Comparison of ENCODE assay signal across 8 cellular contexts in the genomic region with DNA sequence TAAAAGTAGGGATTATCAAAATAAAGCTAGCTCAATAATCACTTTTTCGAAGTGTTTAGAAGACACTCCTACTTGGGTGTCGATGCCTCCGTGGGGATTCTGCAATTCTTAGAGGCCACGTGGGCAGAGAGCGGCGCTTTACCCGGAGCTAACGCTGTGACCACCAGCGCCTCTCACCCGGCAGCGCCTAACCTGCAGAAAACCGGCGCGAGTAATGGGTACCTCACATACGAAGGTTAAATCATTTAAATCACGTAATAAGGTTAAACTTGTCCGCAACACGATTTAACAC. TPM values are rescaled to one million over a fixed set of nuclear protein-coding genes. Genes with fewer than 3 reads are reported as not detected.
DNase-seq lines count a peak whose midpoint lies in the region; ATAC-seq lines count a peak whose summit lies in the region.

No MANE protein-coding gene starts in this region.

- H3K27me3 Mint-ChIP-seq in naive thymus-derived CD8-positive, alpha-beta T cell: no peaks in the 10 kb centered on the region

- peak overlapping the region; percentile 95 to 100 (median 100) for H3K4me3 Mint-ChIP-seq in naive thymus-derived CD8-positive, alpha-beta T cell

- no peaks in the 10 kb centered on the region for H3K9me3 ChIP-seq in BLaER1
- no peaks in the 10 kb centered on the region for H3K9me3 ChIP-seq in stomach smooth muscle (ENCODE audit: control insufficient read depth in 2 of 2, low read length in 2 of 2)

- POLR2A ChIA-PET in naive thymus-derived CD8-positive, alpha-beta T cell (lab: Charles Lee): interaction anchor here (1.0 to 5.3 kb wide), 13 partner anchors 10 to 1327 kb away, joined by 3 to 118 read pairs (median 7); a partner anchor contains a TSS

- H3K4me1 ChIP-seq in BLaER1 (peaks cover 60% of the 10 kb centered on the region), stomach smooth muscle (ENCODE audit: control insufficient read depth, insufficient read depth, low read length) (peaks cover 32% of the 10 kb centered on the region)

- DNase-seq in NOMO-1 treated with dmso at 0.1 percent for 144 hours (lab: John Stamatoyannopoulos, UW; ENCODE audit: unreplicated experiment): peak; percentile 27
- peak; percentile 52 for DNase-seq in activated T-cell treated with anti-CD3 and anti-CD28 coated beads for 48 hours (ENCODE audit: low read depth)
- DNase-seq in naive thymus-derived CD8-positive, alpha-beta T cell: peak in 9 of 10 donors; percentile 37 to 77 (median 56)

- peak overlapping the region; percentile 86 for H3K4me3 ChIP-seq in BLaER1
- peak overlapping the region; percentile 85 to 98 for H3K4me3 ChIP-seq in stomach smooth muscle (ENCODE audit: low read length in 2 of 2)

- peak overlapping the region; percentile 99 for H3K9ac ChIP-seq in BLaER1
- H3K9ac ChIP-seq in stomach smooth muscle (ENCODE audit: low read length in 2 of 2): peak overlapping the region; percentile 86 to 99

- H3K36me3 Mint-ChIP-seq in naive thymus-derived CD8-positive, alpha-beta T cell: peaks cover 0 to 55% (median 34%) of the 10 kb centered on the region in 3 donors

- peak overlapping the region; percentile 89 for H3K4me2 ChIP-seq in BLaER1

- peaks cover 58% of the 10 kb centered on the region for H4K20me1 ChIP-seq in BLaER1

- peaks cover 24 to 74% (median 71%) of the 10 kb centered on the region in 4 donors for H3K4me1 Mint-ChIP-seq in naive thymus-derived CD8-positive, alpha-beta T cell

- H3K27me3 ChIP-seq in BLaER1 (no peaks in the 10 kb centered on the region), stomach smooth muscle (ENCODE audit: control insufficient read depth in 1 of 2, insufficient read depth in 2 of 2, low read length in 2 of 2) (no peaks in the 10 kb centered on the region)

- H3K27ac Mint-ChIP-seq in naive thymus-derived CD8-positive, alpha-beta T cell: peak overlapping the region; percentile 99 to 100 (median 99)

- peak overlapping the region; percentile 99 for H3K27ac ChIP-seq in BLaER1
- H3K27ac ChIP-seq in stomach smooth muscle (ENCODE audit: low read length): peak overlapping the region; percentile 97

- no peaks in the 10 kb centered on the region for H3K9me3 Mint-ChIP-seq in naive thymus-derived CD8-positive, alpha-beta T cell

- H3K36me3 ChIP-seq in BLaER1: peaks cover 45% of the 10 kb centered on the region
- H3K36me3 ChIP-seq in stomach smooth muscle (ENCODE audit: control insufficient read depth in 2 of 2, insufficient read depth in 2 of 2, low read length in 2 of 2): peaks cover 8 to 18% of the 10 kb centered on the region in 2 donors

- ATAC-seq in GM19324 (IDR thresholded peaks at IDR 0.05; ENCODE audit: low FRiP score, unreplicated experiment): peak; percentile 44
- ATAC-seq in HG03469 (IDR thresholded peaks at IDR 0.05; ENCODE audit: unreplicated experiment): peak; percentile 18
- ATAC-seq in esophagus mucosa: peak; percentile 60
- ATAC-seq in naive thymus-derived CD8-positive, alpha-beta T cell: peak; percentile 50 to 59

RNA-seq across cellular contexts. Expression of a gene that starts 0.5 kb away (rescaled TPM):
- total RNA-seq in esophagus mucosa: 70.3 TPM
- 100 to 1,000 TPM; 210 to 215 TPM for total RNA-seq in naive thymus-derived CD8-positive, alpha-beta T cell
- polyA plus RNA-seq in naive thymus-derived CD8-positive, alpha-beta T cell: 10 to 100 TPM; 22.3 to 25.3 (median 22.4) TPM

RNA-seq across cellular contexts. Expression of a gene that starts 0.7 kb away (rescaled TPM):
- 7.7 TPM for total RNA-seq in esophagus mucosa
- total RNA-seq in naive thymus-derived CD8-positive, alpha-beta T cell: 10 to 100 TPM; 45.9 to 49.2 TPM
- polyA plus RNA-seq in naive thymus-derived CD8-positive, alpha-beta T cell: 10 to 100 TPM; 18.7 to 21.6 (median 19.4) TPM

RNA-seq across cellular contexts. Expression of a gene that starts 43.3 kb away (rescaled TPM):
- 16.0 TPM for total RNA-seq in esophagus mucosa
- total RNA-seq in naive thymus-derived CD8-positive, alpha-beta T cell: 10 to 100 TPM; 61.7 to 62.2 TPM
- 10 to 100 TPM in 2 of 3 donors, 1 to 10 TPM in 1; 7.7 to 20.0 (median 17.1) TPM for polyA plus RNA-seq in naive thymus-derived CD8-positive, alpha-beta T cell

Comparison
In these comparisons a context has a peak if more than half of its experiments do, and no peak if none do; other contexts are left out.
1. Peak in every context shown above with its lines: DNase-seq, ATAC-seq, H3K4me3 ChIP-seq and H3K27ac ChIP-seq.